Comparison of ENCODE assay signal across 14 cellular contexts in the genomic region with DNA sequence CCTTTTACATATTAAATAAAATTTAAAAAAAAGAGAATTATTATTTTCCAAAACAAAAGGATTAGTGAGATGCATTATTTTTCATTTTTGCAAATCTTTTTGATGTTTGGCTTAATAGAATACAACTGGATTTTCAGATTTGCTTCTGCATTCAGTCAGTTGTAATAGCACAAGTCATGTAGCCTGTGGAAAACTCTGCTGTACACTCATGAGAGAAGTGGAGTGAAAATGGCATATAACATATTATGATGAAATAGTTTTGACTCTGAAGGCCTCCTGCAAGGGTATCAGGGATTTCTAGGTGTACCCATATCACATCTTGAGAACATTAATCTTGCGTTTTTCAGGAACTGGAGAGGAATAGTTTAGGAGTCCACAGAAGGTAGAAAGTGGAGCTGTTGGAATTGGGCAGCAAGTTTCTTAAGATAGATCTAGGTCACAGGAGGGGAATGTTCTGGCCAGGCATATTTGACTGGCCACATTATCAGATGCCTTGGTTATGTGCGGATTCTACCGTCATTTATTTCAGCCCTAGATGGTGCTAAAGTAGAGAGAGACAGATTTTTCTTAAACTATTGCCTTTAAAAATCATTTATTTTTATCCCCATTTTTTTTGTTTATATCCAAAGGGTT. TPM values are rescaled to one million over a fixed set of nuclear protein-coding genes. Genes with fewer than 3 reads are reported as not detected.
A peak's percentile ranks its signal among the peaks of the same experiment; 100 is the strongest.
DNase-seq lines count a peak whose midpoint lies in the region; ATAC-seq lines count a peak whose summit lies in the region.
"Had no signal": no experiment of that assay in that cellular context is flagged by ENCODE, and none has a peak within 500 bp of the region (broad histone marks: within the 10 kb centered on the region; RNA-seq: fewer than 3 reads in every experiment).

No MANE protein-coding gene starts in this region.

- H3K9me3 Mint-ChIP-seq in activated naive CD8-positive, alpha-beta T cell treated with anti-CD3 and anti-CD28 coated beads, Interleukin-2, amount 50 U/mL, for 24 hours, result peaks cover 6% of the 10 kb centered on the region

- H3K9ac ChIP-seq in skeletal muscle tissue (ENCODE audit: low read depth in 1 of 3, low read length in 3 of 3), result peak overlapping the region; percentile 22 to 60 (median 52)

- peaks cover 72% of the 10 kb centered on the region for H3K4me1 Mint-ChIP-seq in activated naive CD8-positive, alpha-beta T cell treated with anti-CD3 and anti-CD28 coated beads, Interleukin-2, amount 50 U/mL, for 24 hours

- peak; percentile 29 for DNase-seq in DMS 273 (lab: John Stamatoyannopoulos, UW; ENCODE audit: unreplicated experiment)
- no peak for DNase-seq in DMS 273 treated with DMSO at 0.1 percent for 48 hours (lab: John Stamatoyannopoulos, UW)
- DNase-seq in activated naive CD8-positive, alpha-beta T cell treated with anti-CD3 and anti-CD28 coated beads, Interleukin-2, amount 50 U/mL, for 24 hours, result no peak
- DNase-seq in left cardiac atrium, result no peak
- no peak for DNase-seq in nucleus accumbens (lab: John Stamatoyannopoulos, UW)
- no peak for DNase-seq in AG08396 (ENCODE audit: low spot score)
- DNase-seq in effector CD4-positive, alpha-beta T cell, result no peak
- DNase-seq: activated CD4-positive, alpha-beta T cell treated with anti-CD3 and anti-CD28 coated beads, Interleukin-2, amount 50 U/mL, for 4 hours; activated naive CD4-positive, alpha-beta T cell treated with anti-CD3 and anti-CD28 coated beads, Interleukin-2, amount 50 U/mL, for 16 hours; Caco-2; NCI-H446; T-helper 2 cell had no signal

- no peaks in the 10 kb centered on the region for H3K36me3 ChIP-seq in skeletal muscle tissue (ENCODE audit: control insufficient read depth in 3 of 3, insufficient read depth in 3 of 3, low read length in 3 of 3)

- no peak overlapping the region for H3K4me3 Mint-ChIP-seq in activated naive CD8-positive, alpha-beta T cell treated with anti-CD3 and anti-CD28 coated beads, Interleukin-2, amount 50 U/mL, for 24 hours

- peaks cover 16% of the 10 kb centered on the region for H3K36me3 Mint-ChIP-seq in activated naive CD8-positive, alpha-beta T cell treated with anti-CD3 and anti-CD28 coated beads, Interleukin-2, amount 50 U/mL, for 24 hours (ENCODE audit: low read depth)

- intact Hi-C loops in left cardiac atrium (cut with DNase I), result no loop called here

- peak overlapping the region; percentile 11 for H3K27ac Mint-ChIP-seq in activated naive CD8-positive, alpha-beta T cell treated with anti-CD3 and anti-CD28 coated beads, Interleukin-2, amount 50 U/mL, for 24 hours

- H3K4me1 ChIP-seq in skeletal muscle tissue (ENCODE audit: control insufficient read depth in 3 of 3, insufficient read depth in 3 of 3, low read length in 3 of 3), result peaks cover 12 to 20% (median 18%) of the 10 kb centered on the region in 3 donors
- H3K4me1 ChIP-seq: Caco-2 had no signal

- H3K9me3 ChIP-seq in skeletal muscle tissue (ENCODE audit: control insufficient read depth in 3 of 3, low read length in 3 of 3), result no peaks in the 10 kb centered on the region

- H3K4me3 ChIP-seq in skeletal muscle tissue (ENCODE audit: low read length in 3 of 3), result peak overlapping the region in 2 of 3 donors; percentile 22 to 60

- ATAC-seq in activated naive CD8-positive, alpha-beta T cell treated with anti-CD3 and anti-CD28 coated beads, Interleukin-2, amount 50 U/mL, for 24 hours, result no peak
- ATAC-seq in left cardiac atrium, result peak; percentile 61 to 86

- no peaks in the 10 kb centered on the region for H3K27me3 Mint-ChIP-seq in activated naive CD8-positive, alpha-beta T cell treated with anti-CD3 and anti-CD28 coated beads, Interleukin-2, amount 50 U/mL, for 24 hours

- no peaks in the 10 kb centered on the region for H3K27me3 ChIP-seq in skeletal muscle tissue (ENCODE audit: control insufficient read depth in 3 of 3, insufficient read depth in 3 of 3, low read length in 3 of 3)

- H3K27ac ChIP-seq in skeletal muscle tissue (ENCODE audit: low read depth, low read length), result peak overlapping the region; percentile 90
- H3K27ac ChIP-seq: 22Rv1 had no signal

RNA-seq across cellular contexts. Expression of a gene that starts 16.4 kb away (rescaled TPM):
- total RNA-seq in left cardiac atrium (10 to 100 TPM; 54.3 to 59.6 TPM), skeletal muscle tissue (57.4 TPM)
